Comparison of ENCODE assay signal across 8 cellular contexts in genomic region chr1:18957136-18957521, GRCh38. TPM values are rescaled to one million over a fixed set of nuclear protein-coding genes. Genes with fewer than 3 reads are reported as not detected.
DNase-seq lines count a peak whose midpoint lies in the region; ATAC-seq and TF ChIP-seq lines count a peak whose summit lies in the region.

No MANE protein-coding gene starts in this region.

- in situ Hi-C loops in astrocyte of the spinal cord (cut with HindIII; ENCODE audit: low sequenced_read_pairs), result no loop called here

- no peak for DNase-seq in activated T-cell treated with anti-CD3 and anti-CD28 coated beads, Interleukin-2, amount 50 U/mL, for 24 hours
- DNase-seq in activated T-cell treated with anti-CD3 and anti-CD28 coated beads, Interleukin-2, amount 50 U/mL, for 1 hour, result no peak
- DNase-seq in astrocyte of the spinal cord (ENCODE audit: low read depth, low spot score) (no peak), left colon (peak; percentile 47 to 70), midbrain (lab: John Stamatoyannopoulos, UW) (no peak), hepatic stellate cell (ENCODE audit: low spot score) (no peak)

- H3K27ac ChIP-seq in temporal lobe (ENCODE audit: low read depth, low read length), result peak overlapping the region; percentile 72

- TF ChIP-seq CTCF in astrocyte of the spinal cord (IDR thresholded peaks at IDR 0.05; ENCODE audit: low read depth, low read length), result no peak

- intact Hi-C loops in left colon (cut with DNase I, micrococcal nuclease), result no loop called here

- ATAC-seq in left colon (no peak), HG03039 (IDR thresholded peaks at IDR 0.05; ENCODE audit: unreplicated experiment) (no peak)

- H3K27ac Mint-ChIP-seq in activated T-cell treated with anti-CD3 and anti-CD28 coated beads, Interleukin-2, amount 50 U/mL, for 24 hours, result peak overlapping the region; percentile 85

- H3K36me3 Mint-ChIP-seq in activated T-cell treated with anti-CD3 and anti-CD28 coated beads, Interleukin-2, amount 50 U/mL, for 24 hours (ENCODE audit: low read depth), result peaks cover 29% of the 10 kb centered on the region

- no peaks in the 10 kb centered on the region for H3K9me3 Mint-ChIP-seq in activated T-cell treated with anti-CD3 and anti-CD28 coated beads, Interleukin-2, amount 50 U/mL, for 24 hours

- peaks cover 56% of the 10 kb centered on the region for H3K4me1 Mint-ChIP-seq in activated T-cell treated with anti-CD3 and anti-CD28 coated beads, Interleukin-2, amount 50 U/mL, for 24 hours (ENCODE audit: low read depth)

- peak overlapping the region; percentile 56 for H3K4me3 ChIP-seq in astrocyte of the spinal cord (ENCODE audit: low read depth, low read length)

- no peaks in the 10 kb centered on the region for H3K27me3 Mint-ChIP-seq in activated T-cell treated with anti-CD3 and anti-CD28 coated beads, Interleukin-2, amount 50 U/mL, for 24 hours

- H3K4me3 Mint-ChIP-seq in activated T-cell treated with anti-CD3 and anti-CD28 coated beads, Interleukin-2, amount 50 U/mL, for 24 hours, result peak overlapping the region; percentile 82

RNA-seq across cellular contexts. Expression of gene IFFO2, which starts 0.7 kb away (rescaled TPM):
- 10 to 100 TPM in 1 of 2 donors, 1 to 10 TPM in 1; 5.4 to 14.7 TPM for total RNA-seq in left colon
- total RNA-seq in temporal lobe, result 6.9 TPM

RNA-seq across cellular contexts. Expression of gene ALDH4A1, which starts 54.8 kb away (rescaled TPM):
- 1 to 10 TPM; 4.9 to 5.5 TPM for total RNA-seq in left colon
- 4.9 TPM for total RNA-seq in temporal lobe

Comparison
In these comparisons a context has a peak if more than half of its experiments do, and no peak if none do; other contexts are left out.
1. DNase-seq: peak in left colon (2 of 2); none in activated T-cell treated with anti-CD3 and anti-CD28 coated beads, Interleukin-2, amount 50 U/mL, for 24 hours (single experiment), activated T-cell treated with anti-CD3 and anti-CD28 coated beads, Interleukin-2, amount 50 U/mL, for 1 hour (single experiment), astrocyte of the spinal cord (single experiment), midbrain (single experiment) and hepatic stellate cell (single experiment).